Comparison of ENCODE assay signal across 8 cellular contexts in the genomic region with DNA sequence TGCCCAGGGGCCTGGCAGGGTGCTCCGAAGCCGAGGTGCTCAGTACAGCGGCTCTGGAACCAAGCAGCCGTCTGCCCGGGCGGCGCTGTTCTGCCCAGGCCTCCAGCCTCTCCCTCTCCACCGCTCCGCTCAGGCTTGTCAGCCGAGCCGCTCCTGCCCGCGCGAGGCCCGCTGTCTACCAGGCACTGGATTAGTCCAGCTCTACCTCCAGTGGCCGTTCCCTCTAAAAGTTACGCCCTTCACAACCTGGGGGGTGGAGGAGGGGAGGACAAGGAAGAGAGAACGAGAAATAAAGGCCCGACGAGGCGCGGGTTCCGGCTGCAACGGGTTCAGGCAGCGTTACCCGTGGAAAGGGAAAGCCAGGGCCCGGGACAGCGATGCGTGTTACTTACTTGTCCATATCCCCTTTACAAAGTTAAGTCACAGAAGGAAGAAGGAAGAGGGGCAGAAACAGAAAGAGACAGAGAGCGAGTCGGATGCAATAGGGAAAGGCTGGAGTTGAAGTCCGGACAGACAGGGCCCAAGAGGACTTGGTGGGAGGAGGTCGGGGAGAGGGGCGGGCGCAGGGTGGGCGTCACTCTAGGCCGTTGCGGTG. TPM values are rescaled to one million over a fixed set of nuclear protein-coding genes. Genes with fewer than 3 reads are reported as not detected.
DNase-seq lines count a peak whose midpoint lies in the region; ATAC-seq, FAIRE-seq and TF ChIP-seq lines count a peak whose summit lies in the region.

No MANE protein-coding gene starts in this region.

- no peaks in the 10 kb centered on the region for H3K9me3 ChIP-seq in A549

- no peak for FAIRE-seq in A549 (lab: Jason Lieb, UNC)

- H3K27ac Mint-ChIP-seq in activated naive CD8-positive, alpha-beta T cell treated with anti-CD3 and anti-CD28 coated beads, Interleukin-2, amount 50 U/mL, for 24 hours, result peak overlapping the region; percentile 82

- H3K36me3 Mint-ChIP-seq in activated naive CD8-positive, alpha-beta T cell treated with anti-CD3 and anti-CD28 coated beads, Interleukin-2, amount 50 U/mL, for 24 hours (ENCODE audit: low read depth), result peaks cover 13% of the 10 kb centered on the region

- no peaks in the 10 kb centered on the region for H3K9me3 Mint-ChIP-seq in activated naive CD8-positive, alpha-beta T cell treated with anti-CD3 and anti-CD28 coated beads, Interleukin-2, amount 50 U/mL, for 24 hours

- POLR2A ChIA-PET in A549 (lab: Yijun Ruan, JAX), result no interaction called here

- no peak for TF ChIP-seq CTCF in A549 (IDR thresholded peaks at IDR 0.05)

- TF ChIP-seq EP300 in A549 (IDR thresholded peaks at IDR 0.05), result no peak

- TF ChIP-seq RAD21 in A549 (conservative IDR thresholded peaks at IDR 0.05 in 1 of 2, IDR thresholded peaks at IDR 0.05 in 1 of 2), result no peak

- H3K27ac ChIP-seq in A549 (no peak overlapping the region), urinary bladder (ENCODE audit: low read depth) (no peak overlapping the region)

- peak; percentile 25 to 61; a peak in 3 of 6 replicates for ATAC-seq in A549
- peak; percentile 39 for ATAC-seq in GM19397 (IDR thresholded peaks at IDR 0.05; ENCODE audit: unreplicated experiment)
- peak; percentile 17 for ATAC-seq in activated naive CD8-positive, alpha-beta T cell treated with anti-CD3 and anti-CD28 coated beads, Interleukin-2, amount 50 U/mL, for 24 hours
- ATAC-seq in HG03521 (IDR thresholded peaks at IDR 0.05; ENCODE audit: unreplicated experiment), result no peak

- peaks cover 82% of the 10 kb centered on the region for H3K27me3 Mint-ChIP-seq in activated naive CD8-positive, alpha-beta T cell treated with anti-CD3 and anti-CD28 coated beads, Interleukin-2, amount 50 U/mL, for 24 hours

- no peak for TF ChIP-seq POLR2A in A549 (IDR thresholded peaks at IDR 0.05; ENCODE audit: low read length)

- no peak for DNase-seq in A549 (ENCODE audit: low read depth in 1 of 2, low spot score in 1 of 2)
- no peak for DNase-seq in activated naive CD8-positive, alpha-beta T cell treated with anti-CD3 and anti-CD28 coated beads, Interleukin-2, amount 50 U/mL, for 24 hours
- DNase-seq in kidney tubule cell (ENCODE audit: low spot score), result peak; percentile 34
- DNase-seq in SW480 (ENCODE audit: low spot score), result no peak
- DNase-seq in Ammon's horn (ENCODE audit: low spot score), result no peak

- H3K4me1 Mint-ChIP-seq in activated naive CD8-positive, alpha-beta T cell treated with anti-CD3 and anti-CD28 coated beads, Interleukin-2, amount 50 U/mL, for 24 hours, result peaks cover 20% of the 10 kb centered on the region

- CTCF ChIA-PET in A549 (lab: Yijun Ruan, JAX), result interaction anchor here (1.1 to 4.3 kb wide), 4 partner anchors 10 to 471 kb away, joined by 3 to 36 read pairs (median 8); no protein-coding TSS in a partner anchor

- H3K4me3 ChIP-seq in A549 (no peak overlapping the region), urinary bladder (ENCODE audit: low read depth, low read length) (peak overlapping the region; percentile 18)

- peak overlapping the region; percentile 50 for H3K4me3 Mint-ChIP-seq in activated naive CD8-positive, alpha-beta T cell treated with anti-CD3 and anti-CD28 coated beads, Interleukin-2, amount 50 U/mL, for 24 hours

- no peaks in the 10 kb centered on the region for H3K36me3 ChIP-seq in urinary bladder (ENCODE audit: insufficient read depth)

- H3K4me2 ChIP-seq in A549, result no peak overlapping the region

- H3K4me1 ChIP-seq in A549, result peaks cover 19% of the 10 kb centered on the region; the same call in 2 of the 3 replicates
- no peaks in the 10 kb centered on the region for H3K4me1 ChIP-seq in urinary bladder (ENCODE audit: insufficient read depth)

- WGBS in A549 (ENCODE audit: missing lambda C conversion rate), result 73% methylated on average over 22 of the region's 38 CpGs
- WGBS in urinary bladder, result 2% methylated on average over 38 of the region's 38 CpGs

TF ChIP-seq in A549, 52 proteins besides CTCF, POLR2A, EP300 and RAD21:
- TF ChIP-seq ZSCAN20 (CRISPR knock-in tag; IDR thresholded peaks at IDR 0.05) (no peak), RNF2 (IDR thresholded peaks at IDR 0.05; ENCODE audit: borderline replicate concordance, low read depth) (no peak), TFCP2L1 (CRISPR knock-in tag; IDR thresholded peaks at IDR 0.05) (no peak), USF2 (IDR thresholded peaks at IDR 0.05) (no peak), JUN (IDR thresholded peaks at IDR 0.05) (no peak), HEYL (CRISPR knock-in tag; IDR thresholded peaks at IDR 0.05) (no peak), SMC3 (IDR thresholded peaks at IDR 0.05) (no peak), BHLHE40 (IDR thresholded peaks at IDR 0.05; ENCODE audit: low read depth, low read length) (no peak), REST (IDR thresholded peaks at IDR 0.05) (no peak)
- TF ChIP-seq, protein P1, sequence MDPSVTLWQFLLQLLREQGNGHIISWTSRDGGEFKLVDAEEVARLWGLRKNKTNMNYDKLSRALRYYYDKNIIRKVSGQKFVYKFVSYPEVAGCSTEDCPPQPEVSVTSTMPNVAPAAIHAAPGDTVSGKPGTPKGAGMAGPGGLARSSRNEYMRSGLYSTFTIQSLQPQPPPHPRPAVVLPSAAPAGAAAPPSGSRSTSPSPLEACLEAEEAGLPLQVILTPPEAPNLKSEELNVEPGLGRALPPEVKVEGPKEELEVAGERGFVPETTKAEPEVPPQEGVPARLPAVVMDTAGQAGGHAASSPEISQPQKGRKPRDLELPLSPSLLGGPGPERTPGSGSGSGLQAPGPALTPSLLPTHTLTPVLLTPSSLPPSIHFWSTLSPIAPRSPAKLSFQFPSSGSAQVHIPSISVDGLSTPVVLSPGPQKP (IDR thresholded peaks at IDR 0.05; ENCODE audit: low read depth, low read length), result no peak

RNA-seq across cellular contexts. Expression of gene SP8, which starts 2.9 kb away (rescaled TPM):
- polyA plus RNA-seq in A549 (2011; rRNA removed) (not detected in 2 replicates), A549 (2017; fragmentation: RNase III; extraction: RNeasy Plus Mini Kit Qiagen cat#74134 plus additional on column Dnase treatment) (not detected in 3 replicates), urinary bladder (not detected)
- not detected in 2 replicates for polyA plus RNA-seq in A549 (2012; cell fraction: cytosol; rRNA removed)
- polyA plus RNA-seq in A549 (2012; cell fraction: nucleus; rRNA removed), result not detected in 2 replicates
- not detected in 2 replicates for polyA minus RNA-seq in A549 (2011; rRNA and poly(A)+ RNA removed)
- 0.11 TPM for total RNA-seq in urinary bladder
